In the genomic region with DNA sequence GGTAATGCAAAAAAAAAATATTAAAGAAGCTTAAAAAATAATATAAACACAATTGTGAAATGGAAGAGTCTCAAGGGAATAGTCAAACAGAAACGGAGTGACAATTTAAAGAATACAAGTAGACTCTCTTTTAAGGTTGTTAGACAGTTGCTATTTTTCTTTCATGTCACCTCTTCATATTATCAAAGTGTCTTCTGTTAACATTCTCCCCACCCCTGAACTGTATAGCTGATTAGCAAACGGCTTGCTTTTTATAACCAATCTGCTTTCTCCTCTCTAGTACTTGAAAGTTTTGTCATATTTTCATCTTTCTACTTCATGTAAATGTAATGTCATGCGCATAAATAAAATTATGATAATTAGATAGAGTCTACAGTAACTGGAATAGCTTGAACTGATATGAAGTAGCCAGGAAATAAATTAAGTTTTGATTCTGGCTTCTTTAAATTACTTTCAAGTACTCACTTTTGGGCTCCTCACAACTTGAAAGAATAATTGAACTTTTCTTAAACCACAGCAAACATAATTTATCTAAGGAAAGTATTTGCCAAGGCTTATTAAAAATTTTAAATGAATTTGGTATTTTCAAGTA, we compare ENCODE assay signal across 18 cellular contexts. TPM values are rescaled to one million over a fixed set of nuclear protein-coding genes. Genes with fewer than 3 reads are reported as not detected.
DNase-seq lines count a peak whose midpoint lies in the region; ATAC-seq and TF ChIP-seq lines count a peak whose summit lies in the region.
"Had no signal": no experiment of that assay in that cellular context is flagged by ENCODE, and none has a peak within 500 bp of the region (broad histone marks: within the 10 kb centered on the region; RNA-seq: fewer than 3 reads in every experiment).

No MANE protein-coding gene starts in this region.

- DNase-seq in activated T-cell treated with anti-CD3 and anti-CD28 coated beads, Interleukin-2, amount 50 U/mL, for 72 hours: no peak
- no peak for DNase-seq in activated T-cell treated with anti-CD3 and anti-CD28 coated beads for 4 hours
- no peak for DNase-seq in left ventricle myocardium superior
- no peak for DNase-seq in left cardiac atrium
- DNase-seq in osteoblast (ENCODE audit: insufficient read length, low spot score, missing footprints): peak; percentile 56
- no peak for DNase-seq in ecto neural progenitor cell (ENCODE audit: low spot score)
- DNase-seq: 8988T; C1 segment of cervical spinal cord; Calu3; CD4-positive, alpha-beta memory T cell; COR-L47; DMS53; DMS79 treated with DMSO at 0.1 percent for 48 hours; GF-D8; GOT3; HFFc6 had no signal

- H4K20me1 ChIP-seq in osteoblast (ENCODE audit: insufficient read depth, low read length): no peaks in the 10 kb centered on the region

- H3K4me2 ChIP-seq in osteoblast (ENCODE audit: insufficient read depth, low read length): no peak overlapping the region
- H3K4me2 ChIP-seq: A549 had no signal

- H3K27ac Mint-ChIP-seq in activated T-cell treated with anti-CD3 and anti-CD28 coated beads, Interleukin-2, amount 50 U/mL, for 72 hours: peak overlapping the region; percentile 42
- H3K27ac Mint-ChIP-seq: CD4-positive, alpha-beta memory T cell; HFFc6 had no signal

- no peak overlapping the region for H3K4me3 ChIP-seq in osteoblast (ENCODE audit: insufficient read depth, low read length)
- H3K4me3 ChIP-seq: A549, HAP-1 had no signal

- intact Hi-C loops in left ventricle myocardium superior (cut with micrococcal nuclease): no loop called here
- intact Hi-C loops in left cardiac atrium (cut with DNase I): no loop called here

- H2AFZ ChIP-seq in osteoblast (ENCODE audit: low read length): no peak overlapping the region

- peaks cover 2% of the 10 kb centered on the region for H3K9me3 ChIP-seq in osteoblast (ENCODE audit: low read depth, low read length)
- H3K9me3 ChIP-seq: HAP-1 had no signal

- H3K79me2 ChIP-seq in osteoblast (ENCODE audit: insufficient read depth, low read length): peaks cover 6% of the 10 kb centered on the region

- no peaks in the 10 kb centered on the region for H3K9me3 Mint-ChIP-seq in activated T-cell treated with anti-CD3 and anti-CD28 coated beads, Interleukin-2, amount 50 U/mL, for 72 hours

- ATAC-seq in activated T-cell treated with anti-CD3 and anti-CD28 coated beads, Interleukin-2, amount 50 U/mL, for 72 hours (replicated peaks in 1 of 2): no peak
- peak; percentile 52 for ATAC-seq in left ventricle myocardium superior
- no peak for ATAC-seq in left cardiac atrium
- ATAC-seq: A549 had no signal

- H3K27me3 Mint-ChIP-seq in activated T-cell treated with anti-CD3 and anti-CD28 coated beads, Interleukin-2, amount 50 U/mL, for 72 hours (ENCODE audit: low read depth): no peaks in the 10 kb centered on the region
- H3K27me3 Mint-ChIP-seq: CD4-positive, alpha-beta memory T cell had no signal

- H3K27ac ChIP-seq in osteoblast (ENCODE audit: low read depth, low read length): no peak overlapping the region
- H3K27ac ChIP-seq: A549 had no signal

- H3K4me1 Mint-ChIP-seq in activated T-cell treated with anti-CD3 and anti-CD28 coated beads, Interleukin-2, amount 50 U/mL, for 72 hours (ENCODE audit: low read depth): no peaks in the 10 kb centered on the region
- H3K4me1 Mint-ChIP-seq: CD4-positive, alpha-beta memory T cell had no signal

- peaks cover 16 to 25% of the 10 kb centered on the region in 2 donors for H3K36me3 Mint-ChIP-seq in activated T-cell treated with anti-CD3 and anti-CD28 coated beads, Interleukin-2, amount 50 U/mL, for 72 hours (ENCODE audit: insufficient read depth in 2 of 2)

- no peaks in the 10 kb centered on the region for H3K27me3 ChIP-seq in osteoblast (ENCODE audit: insufficient read depth, low read length)

- no peak overlapping the region for H3K4me3 Mint-ChIP-seq in activated T-cell treated with anti-CD3 and anti-CD28 coated beads, Interleukin-2, amount 50 U/mL, for 72 hours
- H3K4me3 Mint-ChIP-seq: CD4-positive, alpha-beta memory T cell; HFFc6 had no signal

- H3K4me1 ChIP-seq in osteoblast (ENCODE audit: insufficient read depth, low read length): no peaks in the 10 kb centered on the region
- H3K4me1 ChIP-seq: A549, HAP-1 had no signal

- TF ChIP-seq CTCF in osteoblast (IDR thresholded peaks at IDR 0.05; ENCODE audit: extremely low read depth, low read depth, low read length): no peak

- peaks cover 5% of the 10 kb centered on the region for H3K36me3 ChIP-seq in osteoblast (ENCODE audit: insufficient read depth, low read length)

RNA-seq across cellular contexts. Expression of a gene that starts 36.9 kb away (rescaled TPM):
- total RNA-seq in activated T-cell treated with anti-CD3 and anti-CD28 coated beads, Interleukin-2, amount 50 U/mL, for 72 hours: 10 to 100 TPM; 31.1 to 32.6 TPM
- total RNA-seq in left ventricle myocardium superior (11.0 TPM), left cardiac atrium (10 to 100 TPM; 11.7 to 15.3 TPM), osteoblast (18.5 and 22.7 TPM in 2 replicates)
